8 cellular contexts compared by ENCODE assay signal in genomic region chr12:27969011-27969900, GRCh38. TPM values are rescaled to one million over a fixed set of nuclear protein-coding genes. Genes with fewer than 3 reads are reported as not detected.
DNase-seq lines count a peak whose midpoint lies in the region; ATAC-seq and TF ChIP-seq lines count a peak whose summit lies in the region.

No MANE protein-coding gene starts in this region.

- no peaks in the 10 kb centered on the region for H3K9me2 ChIP-seq in SU-DHL-6 (replicated peaks; ENCODE audit: insufficient read depth, low read length)

- no peaks in the 10 kb centered on the region for H3F3A ChIP-seq in SU-DHL-6 (ENCODE audit: insufficient read depth)

- peaks cover 0 to 5% (median 0%) of the 10 kb centered on the region in 3 donors for H3K36me3 Mint-ChIP-seq in naive thymus-derived CD8-positive, alpha-beta T cell

- H3K27me3 ChIP-seq in SU-DHL-6 (ENCODE audit: low read length) (no peaks in the 10 kb centered on the region), esophagus (ENCODE audit: control insufficient read depth in 1 of 2, insufficient read depth in 2 of 2, low read length in 2 of 2) (no peaks in the 10 kb centered on the region)

- peaks cover 4 to 26% (median 22%) of the 10 kb centered on the region in 4 donors for H3K4me1 Mint-ChIP-seq in naive thymus-derived CD8-positive, alpha-beta T cell

- TF ChIP-seq CTCF in SU-DHL-6 (IDR thresholded peaks at IDR 0.05; ENCODE audit: insufficient read depth, low read length, poor library complexity, severe bottlenecking) = no peak

- H3K4me1 ChIP-seq in esophagus (ENCODE audit: control insufficient read depth in 2 of 2, insufficient read depth in 2 of 2, low read length in 1 of 2) = peaks cover 0 to 3% of the 10 kb centered on the region in 2 donors

- DNase-seq in Right ventricle myocardium superior (no peak), Right ventricle myocardium inferior (ENCODE audit: missing footprints) (no peak), SHP77 treated with DMSO at 0.1 percent for 48 hours (lab: John Stamatoyannopoulos, UW) (no peak), G401 (ENCODE audit: low spot score) (no peak)
- DNase-seq in naive thymus-derived CD8-positive, alpha-beta T cell = no peak
- DNase-seq in central memory CD4-positive, alpha-beta T cell = no peak

- H3K4me3 ChIP-seq in SU-DHL-6 (ENCODE audit: insufficient read depth, low read length, poor library complexity, severe bottlenecking) = peak overlapping the region; percentile 4
- peak overlapping the region; percentile 60 to 73 for H3K4me3 ChIP-seq in esophagus (ENCODE audit: low read depth in 1 of 2, low read length in 2 of 2)

- H3K9me3 Mint-ChIP-seq in naive thymus-derived CD8-positive, alpha-beta T cell = no peaks in the 10 kb centered on the region

- peak overlapping the region; percentile 74 to 89 (median 84) for H3K4me3 Mint-ChIP-seq in naive thymus-derived CD8-positive, alpha-beta T cell

- peak overlapping the region; percentile 34; the same call in 1 of the 2 replicates for H3K9ac ChIP-seq in SU-DHL-6 (ENCODE audit: low read length)

- peak overlapping the region; percentile 81 for H2AFZ ChIP-seq in SU-DHL-6 (ENCODE audit: low read depth, low read length, severe bottlenecking)

- intact Hi-C loops in Right ventricle myocardium superior (cut with DNase I) (no loop called here), Right ventricle myocardium inferior (cut with DNase I) (no loop called here)

- in situ Hi-C loops in G401 (cut with HindIII; ENCODE audit: low sequenced_read_pairs) = no loop called here

- WGBS in esophagus, 2 donors = 2% methylated on average over 40 of the region's 40 CpGs

- H3K27ac Mint-ChIP-seq in naive thymus-derived CD8-positive, alpha-beta T cell = no peak overlapping the region

- H3K36me3 ChIP-seq in SU-DHL-6 (ENCODE audit: low read length) (no peaks in the 10 kb centered on the region), esophagus (ENCODE audit: control insufficient read depth in 2 of 2, insufficient read depth in 2 of 2, low read length in 1 of 2) (no peaks in the 10 kb centered on the region)

- ATAC-seq in Right ventricle myocardium superior (ENCODE audit: poor library complexity) (peak; percentile 45), Right ventricle myocardium inferior (no peak)
- ATAC-seq in naive thymus-derived CD8-positive, alpha-beta T cell = peak in 1 of 2 donors; percentile 26

- H3K27ac ChIP-seq in SU-DHL-6 (ENCODE audit: low read depth, low read length) (no peak overlapping the region), esophagus (ENCODE audit: low read depth in 2 of 2, low read length in 1 of 2) (peak overlapping the region; percentile 83 to 87)

- H3K79me2 ChIP-seq in SU-DHL-6 (ENCODE audit: insufficient read depth, low read length) = no peaks in the 10 kb centered on the region

- POLR2A ChIA-PET in naive thymus-derived CD8-positive, alpha-beta T cell (lab: Charles Lee) = no interaction called here

- peaks cover 51 to 94% (median 65%) of the 10 kb centered on the region in 5 donors for H3K27me3 Mint-ChIP-seq in naive thymus-derived CD8-positive, alpha-beta T cell

- no peaks in the 10 kb centered on the region for H4K20me1 ChIP-seq in SU-DHL-6 (ENCODE audit: low read depth, low read length)

- H3K9me3 ChIP-seq in SU-DHL-6 (ENCODE audit: insufficient read depth, low read length) (no peaks in the 10 kb centered on the region; the same call in 1 of the 2 replicates), esophagus (ENCODE audit: control insufficient read depth in 2 of 2, insufficient read depth in 1 of 2, low read depth in 1 of 2, low read length in 1 of 2) (no peaks in the 10 kb centered on the region)

- peak overlapping the region; percentile 52 for H3K4me2 ChIP-seq in SU-DHL-6 (ENCODE audit: low read depth, low read length, poor library complexity, severe bottlenecking)

RNA-seq across cellular contexts. Expression of gene PTHLH, which starts 3.3 kb away (rescaled TPM):
- total RNA-seq in Right ventricle myocardium superior (not detected), Right ventricle myocardium inferior (not detected)
- 1 to 10 TPM; 3.8 to 6.8 TPM for polyA plus RNA-seq in esophagus
- total RNA-seq in naive thymus-derived CD8-positive, alpha-beta T cell = not detected
- not detected for polyA plus RNA-seq in naive thymus-derived CD8-positive, alpha-beta T cell
- total RNA-seq in G401 (2014; rRNA removed; shearing (Covaris generic)) = not detected in 2 replicates
